Comparison of ENCODE assay signal across 25 cellular contexts in genomic region chr20:40276291-40276690, GRCh38.
DNase-seq lines count a peak whose midpoint lies in the region; TF ChIP-seq lines count a peak whose summit lies in the region.
"Had no signal": no experiment of that assay in that cellular context is flagged by ENCODE, and none has a peak within 500 bp of the region (broad histone marks: within the 10 kb centered on the region; RNA-seq: fewer than 3 reads in every experiment).

No MANE protein-coding gene starts in this region.

- H3K4me3 ChIP-seq in HUES6 (ENCODE audit: low read depth, low read length) (no peak overlapping the region), iPS-20b (ENCODE audit: low read length) (no peak overlapping the region), tibial artery (no peak overlapping the region), coronary artery (no peak overlapping the region)
- H3K4me3 ChIP-seq: cardiac muscle cell, vagina had no signal

- no peaks in the 10 kb centered on the region for H3K27me3 ChIP-seq in HUES6 (ENCODE audit: control insufficient read depth, insufficient read depth, low read length)
- no peaks in the 10 kb centered on the region for H3K27me3 ChIP-seq in iPS-20b (ENCODE audit: insufficient read depth, low read length)
- H3K27me3 ChIP-seq in tibial artery = no peaks in the 10 kb centered on the region
- H3K27me3 ChIP-seq: cardiac muscle cell, foreskin keratinocyte, vagina had no signal

- no peaks in the 10 kb centered on the region for H3K4me1 Mint-ChIP-seq in immature natural killer cell
- H3K4me1 Mint-ChIP-seq: activated CD4-positive, alpha-beta T cell treated with anti-CD3 and anti-CD28 coated beads, Interleukin-2, amount 10 ng/mL, durations not matched to agents 7 days and 5 days; activated naive CD4-positive, alpha-beta T cell treated with anti-CD3 and anti-CD28 coated beads, Interleukin-2, amount 50 U/mL, for 24 hours; CD4-positive, CD25-positive, alpha-beta regulatory T cell; naive B cell had no signal

- H3K9ac ChIP-seq in HUES6 (ENCODE audit: low read length) = peak overlapping the region; percentile 6
- H3K9ac ChIP-seq in iPS-20b (ENCODE audit: low read depth, low read length) = peak overlapping the region; percentile 12; the same call in 1 of the 2 replicates

- H3K36me3 Mint-ChIP-seq in immature natural killer cell = no peaks in the 10 kb centered on the region
- H3K36me3 Mint-ChIP-seq: activated naive CD4-positive, alpha-beta T cell treated with anti-CD3 and anti-CD28 coated beads, Interleukin-2, amount 50 U/mL, for 24 hours; CD4-positive, CD25-positive, alpha-beta regulatory T cell; naive B cell had no signal

- TF ChIP-seq CTCF in tibial artery (IDR thresholded peaks at IDR 0.05) = no peak
- TF ChIP-seq CTCF in coronary artery (IDR thresholded peaks at IDR 0.05) = no peak

- H3K27ac Mint-ChIP-seq in immature natural killer cell = no peak overlapping the region
- H3K27ac Mint-ChIP-seq: activated CD4-positive, alpha-beta T cell treated with anti-CD3 and anti-CD28 coated beads, Interleukin-2, amount 10 ng/mL, durations not matched to agents 7 days and 5 days; activated naive CD4-positive, alpha-beta T cell treated with anti-CD3 and anti-CD28 coated beads, Interleukin-2, amount 50 U/mL, for 24 hours; CD4-positive, CD25-positive, alpha-beta regulatory T cell; naive B cell had no signal

- H3K9me3 ChIP-seq in HUES6 (ENCODE audit: control insufficient read depth, insufficient read depth, low read depth, low read length) = no peaks in the 10 kb centered on the region
- H3K9me3 ChIP-seq in iPS-20b (ENCODE audit: insufficient read depth, low read depth, low read length) = no peaks in the 10 kb centered on the region
- H3K9me3 ChIP-seq in tibial artery = no peaks in the 10 kb centered on the region
- H3K9me3 ChIP-seq: vagina had no signal

- DNase-seq in fibroblast of gingiva (ENCODE audit: low read depth) (peak; percentile 66), tibial artery (peak; percentile 69 to 74), coronary artery (ENCODE audit: low spot score) (no peak), immature natural killer cell (no peak)
- DNase-seq in activated CD4-positive, alpha-beta T cell treated with anti-CD3 and anti-CD28 coated beads, Interleukin-2, amount 50 U/mL, for 4 hours = no peak
- DNase-seq: activated CD4-positive, alpha-beta T cell treated with anti-CD3 and anti-CD28 coated beads, Interleukin-2, amount 10 ng/mL, durations not matched to agents 7 days and 5 days; anterior cingulate cortex; CD4-positive, CD25-positive, alpha-beta regulatory T cell; foreskin keratinocyte; hypothalamus; IMR-90; naive B cell; NCI-H1092; NCI-H187; NCI-H2171 treated with DMSO at 0.1 percent for 48 hours; NCI-H526 treated with DMSO at 0.1 percent for 48 hours; occipital lobe; substantia nigra had no signal

- H3K27me3 Mint-ChIP-seq in immature natural killer cell (ENCODE audit: low read depth in 3 of 3) = peaks cover 0 to 4% (median 1%) of the 10 kb centered on the region in 3 donors
- H3K27me3 Mint-ChIP-seq: activated CD4-positive, alpha-beta T cell treated with anti-CD3 and anti-CD28 coated beads, Interleukin-2, amount 10 ng/mL, durations not matched to agents 7 days and 5 days; activated naive CD4-positive, alpha-beta T cell treated with anti-CD3 and anti-CD28 coated beads, Interleukin-2, amount 50 U/mL, for 24 hours; CD4-positive, CD25-positive, alpha-beta regulatory T cell had no signal

- peaks cover 20% of the 10 kb centered on the region for H3K36me3 ChIP-seq in HUES6 (ENCODE audit: control insufficient read depth, insufficient read depth, low read length)
- H3K36me3 ChIP-seq in iPS-20b (ENCODE audit: insufficient read depth, low read depth, low read length) = peaks cover 4% of the 10 kb centered on the region; the same call in 1 of the 2 replicates
- H3K36me3 ChIP-seq in tibial artery = no peaks in the 10 kb centered on the region
- H3K36me3 ChIP-seq: cardiac muscle cell, vagina, WERI-Rb-1 had no signal

- H3K4me1 ChIP-seq in HUES6 (ENCODE audit: control insufficient read depth, insufficient read depth, low read length) = peaks cover 57% of the 10 kb centered on the region
- peaks cover 36% of the 10 kb centered on the region for H3K4me1 ChIP-seq in iPS-20b (ENCODE audit: insufficient read depth, low read length)
- H3K4me1 ChIP-seq in tibial artery = peaks cover 0 to 15% (median 3%) of the 10 kb centered on the region in 4 donors

- H3K27ac ChIP-seq in HUES6 (ENCODE audit: low read depth, low read length) = peak overlapping the region; percentile 81
- peak overlapping the region; percentile 85 for H3K27ac ChIP-seq in iPS-20b (ENCODE audit: low read length)
- H3K27ac ChIP-seq in tibial artery = no peak overlapping the region
- H3K27ac ChIP-seq in coronary artery = no peak overlapping the region
- H3K27ac ChIP-seq: cardiac muscle cell, foreskin keratinocyte, RWPE1, WERI-Rb-1 had no signal

- peaks cover 0 to 3% (median 0%) of the 10 kb centered on the region in 6 donors for H3K9me3 Mint-ChIP-seq in immature natural killer cell
- H3K9me3 Mint-ChIP-seq: activated CD4-positive, alpha-beta T cell treated with anti-CD3 and anti-CD28 coated beads, Interleukin-2, amount 10 ng/mL, durations not matched to agents 7 days and 5 days; activated naive CD4-positive, alpha-beta T cell treated with anti-CD3 and anti-CD28 coated beads, Interleukin-2, amount 50 U/mL, for 24 hours had no signal

- intact Hi-C loops in tibial artery (cut with DNase I; ENCODE audit: low total_unique reads) = no loop called here

- no peak overlapping the region for H3K4me3 Mint-ChIP-seq in immature natural killer cell
- H3K4me3 Mint-ChIP-seq: activated CD4-positive, alpha-beta T cell treated with anti-CD3 and anti-CD28 coated beads, Interleukin-2, amount 10 ng/mL, durations not matched to agents 7 days and 5 days; activated naive CD4-positive, alpha-beta T cell treated with anti-CD3 and anti-CD28 coated beads, Interleukin-2, amount 50 U/mL, for 24 hours; CD4-positive, CD25-positive, alpha-beta regulatory T cell had no signal

Comparison
In these comparisons a context has a peak if more than half of its experiments do, and no peak if none do; other contexts are left out.
1. H3K27ac ChIP-seq: peak in HUES6 (single experiment) and iPS-20b (single experiment); none in tibial artery (0 of 2) and coronary artery (0 of 2).
2. DNase-seq: peak in fibroblast of gingiva (single experiment) and tibial artery (2 of 2); none in coronary artery (single experiment), activated CD4-positive, alpha-beta T cell treated with anti-CD3 and anti-CD28 coated beads, Interleukin-2, amount 50 U/mL, for 4 hours (0 of 2) and immature natural killer cell (0 of 3).